23 cellular contexts compared by ENCODE assay signal in genomic region chr2:217023611-217024010, GRCh38.
DNase-seq lines count a peak whose midpoint lies in the region; ATAC-seq, FAIRE-seq and TF ChIP-seq lines count a peak whose summit lies in the region.
"Had no signal": no experiment of that assay in that cellular context is flagged by ENCODE, and none has a peak within 500 bp of the region (broad histone marks: within the 10 kb centered on the region; RNA-seq: fewer than 3 reads in every experiment).

No MANE protein-coding gene starts in this region.

- intact Hi-C loops in esophagus muscularis mucosa (cut with DNase I) = no loop called here

- no peak overlapping the region for H4K5ac ChIP-seq in H9 (ENCODE audit: insufficient read length, low read depth, low read length)

- H2BK12ac ChIP-seq in H9 (ENCODE audit: insufficient read length, low read depth, low read length) = no peak overlapping the region

- no peak for TF ChIP-seq POLR2A in esophagus muscularis mucosa (IDR thresholded peaks at IDR 0.05; ENCODE audit: low read depth)

- no peak overlapping the region for H2AK5ac ChIP-seq in H9 (ENCODE audit: insufficient read length, low read length)

- no peak overlapping the region for H3K23ac ChIP-seq in H9 (ENCODE audit: insufficient read length, low read depth, low read length)

- H3K36me3 Mint-ChIP-seq in H9 (ENCODE audit: insufficient read depth in 1 of 3, low read depth in 3 of 3) = peaks cover 0 to 6% (median 0%) of the 10 kb centered on the region in 3 experiments; a peak in 1 of 7 replicates
- H3K36me3 Mint-ChIP-seq: CD4-positive, CD25-positive, alpha-beta regulatory T cell; CD8-positive, alpha-beta T cell had no signal

- H2AFZ ChIP-seq in H9 (ENCODE audit: low read length) = no peak overlapping the region
- H2AFZ ChIP-seq: GM23248 had no signal

- H3K27me3 Mint-ChIP-seq in H9 (ENCODE audit: low read depth) = peaks cover 5% of the 10 kb centered on the region; the same call in 1 of the 2 replicates
- H3K27me3 Mint-ChIP-seq: CD4-positive, CD25-positive, alpha-beta regulatory T cell had no signal

- DNase-seq in NCI-H82 (lab: John Stamatoyannopoulos, UW) (peak; percentile 42), NCI-H82 treated with DMSO at 0.1 percent for 48 hours (lab: John Stamatoyannopoulos, UW; ENCODE audit: unreplicated experiment) (no peak), bronchial epithelial cell (ENCODE audit: low read depth) (peak; percentile 54), esophagus muscularis mucosa (ENCODE audit: extremely low spot score) (peak; percentile 31), H9 (no peak)
- DNase-seq: Caco-2; CD4-positive, CD25-positive, alpha-beta regulatory T cell; CD8-positive, alpha-beta T cell; DMS153; EL; GDM1; GM23248; H7 had no signal

- no peak for TF ChIP-seq EP300 in esophagus muscularis mucosa (IDR thresholded peaks at IDR 0.05)

- 72% methylated on average over 2 of the region's 2 CpGs for WGBS in esophagus muscularis mucosa
- no CpG with 5 or more reads among the region's 2 CpGs for WGBS in H9 (ENCODE audit: extremely low coverage, insufficient read length, low lambda C conversion rate)

- no peak overlapping the region for H3K4me2 ChIP-seq in H9 (ENCODE audit: insufficient read depth, insufficient read length, low read length)
- H3K4me2 ChIP-seq: BLaER1 had no signal

- no peaks in the 10 kb centered on the region for H3K79me2 ChIP-seq in H9 (ENCODE audit: insufficient read depth, low read length)

- H2BK20ac ChIP-seq in H9 (ENCODE audit: low read depth, low read length, poor library complexity, severe bottlenecking) = no peak overlapping the region

- H3K9ac ChIP-seq in H9 (ENCODE audit: extremely low read depth, insufficient read length, low read length) = no peak overlapping the region
- H3K9ac ChIP-seq: BLaER1, GM23248 had no signal

- H2BK120ac ChIP-seq in H9 (ENCODE audit: low read depth, low read length, poor library complexity, severe bottlenecking) = no peak overlapping the region

- H3K27ac Mint-ChIP-seq in H9 = no peak overlapping the region
- H3K27ac Mint-ChIP-seq: B cell; CD4-positive, CD25-positive, alpha-beta regulatory T cell; CD8-positive, alpha-beta T cell had no signal

- no peak overlapping the region for H3K18ac ChIP-seq in H9 (ENCODE audit: insufficient read length, low read depth, low read length)

- FAIRE-seq in bronchial epithelial cell (lab: Jason Lieb, UNC) = no peak
- FAIRE-seq: A204.1, GM12878, H1 had no signal

- no peak overlapping the region for H3K27ac ChIP-seq in esophagus muscularis mucosa (replicated peaks in 1 of 4)
- no peak overlapping the region for H3K27ac ChIP-seq in H9 (ENCODE audit: insufficient read length, low read depth, low read length)
- H3K27ac ChIP-seq: 22Rv1, BLaER1, C4-2B, GM23248 had no signal

- no peaks in the 10 kb centered on the region for H3K23me2 ChIP-seq in H9 (ENCODE audit: insufficient read length, low read depth, low read length, poor library complexity, severe bottlenecking)

- no peak overlapping the region for H2BK5ac ChIP-seq in H9 (ENCODE audit: insufficient read length, low read length)

- no peaks in the 10 kb centered on the region for H4K20me1 ChIP-seq in H9 (ENCODE audit: control insufficient read depth, insufficient read depth, insufficient read length)
- H4K20me1 ChIP-seq: BLaER1 had no signal

- no peak overlapping the region for H3K4me3 ChIP-seq in bronchial epithelial cell (ENCODE audit: low read depth, low read length)
- H3K4me3 ChIP-seq in esophagus muscularis mucosa = no peak overlapping the region
- H3K4me3 ChIP-seq: BLaER1, GM12878, GM23248 had no signal

- ATAC-seq in GM21367 (IDR thresholded peaks at IDR 0.05; ENCODE audit: unreplicated experiment) = no peak
- ATAC-seq in HG02938 (IDR thresholded peaks at IDR 0.05; ENCODE audit: unreplicated experiment) = no peak
- ATAC-seq: CD8-positive, alpha-beta T cell; GM12878; HCT116 had no signal

- H3K9me3 ChIP-seq in esophagus muscularis mucosa = no peaks in the 10 kb centered on the region
- no peaks in the 10 kb centered on the region for H3K9me3 ChIP-seq in H9 (ENCODE audit: control insufficient read depth, low read depth, low read length)
- H3K9me3 ChIP-seq: BLaER1, Caco-2 had no signal

- no peaks in the 10 kb centered on the region for H3K27me3 ChIP-seq in bronchial epithelial cell (ENCODE audit: control insufficient read depth, insufficient read depth, low read length)
- no peaks in the 10 kb centered on the region for H3K27me3 ChIP-seq in esophagus muscularis mucosa
- no peaks in the 10 kb centered on the region for H3K27me3 ChIP-seq in H9 (ENCODE audit: insufficient read depth, low read length)
- H3K27me3 ChIP-seq: BLaER1 had no signal

- no peak overlapping the region for H3T11ph ChIP-seq in H9 (ENCODE audit: low read length)

- H3K36me3 ChIP-seq in bronchial epithelial cell (ENCODE audit: control insufficient read depth, insufficient read depth, low read length) (no peaks in the 10 kb centered on the region), esophagus muscularis mucosa (no peaks in the 10 kb centered on the region)
- H3K36me3 ChIP-seq: BLaER1 had no signal

- no peak overlapping the region for H3K4ac ChIP-seq in H9 (ENCODE audit: low read depth, low read length)

- H3K56ac ChIP-seq in H9 (ENCODE audit: insufficient read length, low read depth, low read length) = no peak overlapping the region

- no peak for TF ChIP-seq CTCF in bronchial epithelial cell (IDR thresholded peaks at IDR 0.05; ENCODE audit: insufficient read depth, low read length, severe bottlenecking)
- TF ChIP-seq CTCF in esophagus muscularis mucosa (IDR thresholded peaks at IDR 0.05) = no peak
- TF ChIP-seq CTCF in H9 (conservative IDR thresholded peaks at IDR 0.05) = no peak

- no peak overlapping the region for H3K14ac ChIP-seq in H9 (ENCODE audit: insufficient read depth, low read length)

- no peak overlapping the region for H2BK15ac ChIP-seq in H9 (ENCODE audit: low read depth, low read length)

- H3K4me3 Mint-ChIP-seq in H9 = no peak overlapping the region
- H3K4me3 Mint-ChIP-seq: B cell; CD4-positive, CD25-positive, alpha-beta regulatory T cell; CD8-positive, alpha-beta T cell had no signal

- H4K8ac ChIP-seq in H9 (replicated peaks; ENCODE audit: insufficient read length, low read depth, low read length) = no peak overlapping the region

- H3K9me3 Mint-ChIP-seq in H9 = peaks cover 0 to 2% of the 10 kb centered on the region in 2 experiments; a peak in 2 of 5 replicates
- H3K9me3 Mint-ChIP-seq: CD8-positive, alpha-beta T cell had no signal

- no peak overlapping the region for H4K91ac ChIP-seq in H9 (ENCODE audit: insufficient read length, low read depth, low read length)

- peaks cover 8 to 18% of the 10 kb centered on the region in 2 experiments for H3K4me1 Mint-ChIP-seq in H9
- H3K4me1 Mint-ChIP-seq: B cell; CD4-positive, CD25-positive, alpha-beta regulatory T cell had no signal

- H3K79me1 ChIP-seq in H9 (ENCODE audit: insufficient read depth, low read depth, low read length, poor library complexity, severe bottlenecking) = no peaks in the 10 kb centered on the region

- no peaks in the 10 kb centered on the region for H3K4me1 ChIP-seq in esophagus muscularis mucosa
- no peaks in the 10 kb centered on the region for H3K4me1 ChIP-seq in H9 (ENCODE audit: insufficient read depth, low read length)
- H3K4me1 ChIP-seq: BLaER1, Caco-2 had no signal

Comparison
In these comparisons a context has a peak if more than half of its experiments do, and no peak if none do; other contexts are left out.
1. DNase-seq: peak in NCI-H82 (single experiment), bronchial epithelial cell (single experiment) and esophagus muscularis mucosa (single experiment); none in NCI-H82 treated with DMSO at 0.1 percent for 48 hours (single experiment) and H9 (single experiment).